ENCODE assay signal across 11 cellular contexts in the genomic region with DNA sequence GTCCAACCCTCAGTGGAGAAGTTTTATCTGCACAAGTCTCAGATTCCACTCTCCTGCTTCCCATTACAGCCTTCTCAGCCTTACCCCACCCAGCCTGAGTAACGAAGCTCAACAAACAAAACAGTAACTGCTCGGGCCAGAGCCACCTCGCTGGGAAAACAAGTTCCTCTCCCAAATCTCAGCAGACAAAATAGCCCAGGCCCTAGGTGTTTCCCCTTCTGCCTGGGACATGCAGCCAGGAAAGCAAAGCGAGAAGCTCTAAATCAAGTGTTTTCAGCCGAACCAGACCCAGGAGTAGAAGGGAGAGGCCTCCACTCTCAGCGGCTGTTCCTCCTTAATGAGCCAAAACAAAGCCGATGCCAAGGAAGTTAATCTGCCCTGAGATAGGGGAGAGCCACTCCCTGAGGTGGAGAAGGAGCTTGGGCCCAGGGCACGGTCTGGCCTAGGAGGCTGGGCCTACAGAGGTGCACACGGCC. TPM values are rescaled to one million over a fixed set of nuclear protein-coding genes. Genes with fewer than 3 reads are reported as not detected.
DNase-seq lines count a peak whose midpoint lies in the region; ATAC-seq and TF ChIP-seq lines count a peak whose summit lies in the region.
"Had no signal": no experiment of that assay in that cellular context is flagged by ENCODE, and none has a peak within 500 bp of the region (broad histone marks: within the 10 kb centered on the region; RNA-seq: fewer than 3 reads in every experiment).

No MANE protein-coding gene starts in this region.

- no peaks in the 10 kb centered on the region for H3K79me2 ChIP-seq in ACC112 (ENCODE audit: control insufficient read depth, insufficient read depth, low read length, unreplicated experiment)
- H3K79me2 ChIP-seq in OCI-LY3 (ENCODE audit: low read length): no peaks in the 10 kb centered on the region
- H3K79me2 ChIP-seq in fibroblast of lung (ENCODE audit: control insufficient read depth, insufficient read depth, low read length): no peaks in the 10 kb centered on the region
- H3K79me2 ChIP-seq in neural progenitor cell (ENCODE audit: low read depth): no peaks in the 10 kb centered on the region

- peaks cover 5% of the 10 kb centered on the region for H3K9me3 Mint-ChIP-seq in neural progenitor cell

- H3K4me1 ChIP-seq in ACC112 (ENCODE audit: control insufficient read depth, insufficient read depth, low read length, unreplicated experiment) (peaks cover 41% of the 10 kb centered on the region), OCI-LY3 (ENCODE audit: low read length) (peaks cover 44% of the 10 kb centered on the region), fibroblast of lung (ENCODE audit: control insufficient read depth, extremely low read depth, insufficient read depth, low read length) (peaks cover 33% of the 10 kb centered on the region), neural progenitor cell (peaks cover 13% of the 10 kb centered on the region)

- DNase-seq in fibroblast of lung (ENCODE audit: low read depth in 2 of 2) (peak; percentile 74 to 83), neural progenitor cell (ENCODE audit: low spot score) (peak; percentile 45), NCI-H345 (lab: John Stamatoyannopoulos, UW) (no peak), RKO (ENCODE audit: low spot score) (no peak), occipital lobe (lab: John Stamatoyannopoulos, UW) (no peak)
- DNase-seq: amygdala; stimulated activated CD4-positive, alpha-beta T cell treated with anti-CD3 and anti-CD28 coated beads, Interleukin-15, amount 100 ng/mL, for 24 hours had no signal

- no peak overlapping the region for H3K27ac Mint-ChIP-seq in neural progenitor cell

- peaks cover 12% of the 10 kb centered on the region for H3K4me1 Mint-ChIP-seq in neural progenitor cell

- H2AFZ ChIP-seq in ACC112 (ENCODE audit: low read length, unreplicated experiment) (no peak overlapping the region), OCI-LY3 (ENCODE audit: low read depth, low read length) (peak overlapping the region; percentile 77), fibroblast of lung (ENCODE audit: low read length) (no peak overlapping the region), neural progenitor cell (replicated peaks) (peak overlapping the region; percentile 80)

- TF ChIP-seq CTCF in OCI-LY3 (IDR thresholded peaks at IDR 0.05; ENCODE audit: low read depth, low read length) (no peak), fibroblast of lung (conservative IDR thresholded peaks at IDR 0.05 in 1 of 2, IDR thresholded peaks at IDR 0.05 in 1 of 2; ENCODE audit: low read depth in 1 of 2, low read length in 2 of 2) (no peak), neural progenitor cell (IDR thresholded peaks at IDR 0.05) (no peak)

- H4K20me1 ChIP-seq in OCI-LY3 (ENCODE audit: insufficient read depth, low read length) (no peaks in the 10 kb centered on the region), fibroblast of lung (ENCODE audit: control insufficient read depth, extremely low read depth, insufficient read depth, low read length) (no peaks in the 10 kb centered on the region), neural progenitor cell (ENCODE audit: low read depth) (no peaks in the 10 kb centered on the region)

- no peaks in the 10 kb centered on the region for H3F3A ChIP-seq in neural progenitor cell (ENCODE audit: low read depth)

- ATAC-seq in GM21619 (IDR thresholded peaks at IDR 0.05; ENCODE audit: unreplicated experiment): no peak

- peak overlapping the region; percentile 29 for H3K4me2 ChIP-seq in OCI-LY3 (ENCODE audit: low read length)
- no peak overlapping the region for H3K4me2 ChIP-seq in fibroblast of lung (ENCODE audit: extremely low read depth, insufficient read depth, low read length)
- peak overlapping the region; percentile 47 for H3K4me2 ChIP-seq in neural progenitor cell

- H3K27me3 ChIP-seq in ACC112 (ENCODE audit: insufficient read depth, low read length): no peaks in the 10 kb centered on the region
- H3K27me3 ChIP-seq in OCI-LY3 (ENCODE audit: low read depth, low read length): no peaks in the 10 kb centered on the region
- no peaks in the 10 kb centered on the region for H3K27me3 ChIP-seq in fibroblast of lung (ENCODE audit: control insufficient read depth, insufficient read depth, low read length)
- H3K27me3 ChIP-seq in neural progenitor cell: no peaks in the 10 kb centered on the region

- no peaks in the 10 kb centered on the region for H3K9me3 ChIP-seq in OCI-LY3 (ENCODE audit: insufficient read depth, low read length)
- no peaks in the 10 kb centered on the region for H3K9me3 ChIP-seq in fibroblast of lung (ENCODE audit: control insufficient read depth, insufficient read depth, low read depth, low read length)
- H3K9me3 ChIP-seq in neural progenitor cell (ENCODE audit: low read depth): no peaks in the 10 kb centered on the region
- H3K9me3 ChIP-seq: thoracic aorta had no signal

- H3K27me3 Mint-ChIP-seq in neural progenitor cell (ENCODE audit: insufficient read depth, low read depth): peaks cover 15% of the 10 kb centered on the region

- H3K27ac ChIP-seq in ACC112 (ENCODE audit: low read depth, low read length) (peak overlapping the region; percentile 81), OCI-LY3 (ENCODE audit: low read length) (peak overlapping the region; percentile 24; the same call in 1 of the 2 replicates), fibroblast of lung (ENCODE audit: insufficient read depth, low read length) (peak overlapping the region; percentile 71), neural progenitor cell (peak overlapping the region; percentile 61)
- H3K27ac ChIP-seq: thoracic aorta had no signal

- H3K9ac ChIP-seq in OCI-LY3 (ENCODE audit: low read length) (no peak overlapping the region; the same call in 1 of the 2 replicates), fibroblast of lung (ENCODE audit: insufficient read depth, low read length) (no peak overlapping the region), neural progenitor cell (no peak overlapping the region)

- H3K4me3 Mint-ChIP-seq in neural progenitor cell: no peak overlapping the region

- H3K36me3 Mint-ChIP-seq in neural progenitor cell: no peaks in the 10 kb centered on the region

- H3K4me3 ChIP-seq in ACC112 (ENCODE audit: low read depth, low read length): no peak overlapping the region
- no peak overlapping the region for H3K4me3 ChIP-seq in OCI-LY3 (ENCODE audit: low read length)
- H3K4me3 ChIP-seq in fibroblast of lung (replicated peaks in 1 of 4; ENCODE audit: control extremely low read depth in 1 of 4, insufficient read depth in 1 of 4, low read depth in 3 of 4, low read length in 4 of 4): no peak overlapping the region
- no peak overlapping the region for H3K4me3 ChIP-seq in neural progenitor cell
- H3K4me3 ChIP-seq: thoracic aorta had no signal

- H3K36me3 ChIP-seq in ACC112 (ENCODE audit: insufficient read depth, low read length) (no peaks in the 10 kb centered on the region), OCI-LY3 (replicated peaks; ENCODE audit: low read depth, low read length) (no peaks in the 10 kb centered on the region), fibroblast of lung (ENCODE audit: control insufficient read depth, insufficient read depth, low read length) (no peaks in the 10 kb centered on the region), neural progenitor cell (no peaks in the 10 kb centered on the region)
- H3K36me3 ChIP-seq: thoracic aorta had no signal

RNA-seq across cellular contexts. Expression of a gene that starts 44.0 kb away (rescaled TPM):
- 3.6 and 11.2 TPM in 2 replicates for total RNA-seq in fibroblast of lung
- 4.5 and 19.6 TPM in 2 replicates for polyA plus RNA-seq in fibroblast of lung
- polyA plus RNA-seq in fibroblast of lung (2012): 7.1 and 25.1 TPM in 2 replicates
- 40.6 and 97.7 TPM in 2 replicates for polyA minus RNA-seq in fibroblast of lung (ENCODE audit: low replicate concordance)
- total RNA-seq in neural progenitor cell (ENCODE audit: low replicate concordance): 0.21 and 0.50 TPM in 2 replicates
- not detected for total RNA-seq in occipital lobe

Comparison
In these comparisons a context has a peak if more than half of its experiments do, and no peak if none do; other contexts are left out.
1. H2AFZ ChIP-seq: peak in OCI-LY3 (single experiment) and neural progenitor cell (single experiment); none in ACC112 (single experiment) and fibroblast of lung (single experiment).
2. H3K27ac ChIP-seq: peak in every context shown above with its lines; median percentile 81 in ACC112; 71 in fibroblast of lung; 61 in neural progenitor cell; 24 in OCI-LY3.
3. DNase-seq: peak in fibroblast of lung (2 of 2) and neural progenitor cell (single experiment); none in NCI-H345 (single experiment), RKO (single experiment) and occipital lobe (single experiment).